In the genomic region with DNA sequence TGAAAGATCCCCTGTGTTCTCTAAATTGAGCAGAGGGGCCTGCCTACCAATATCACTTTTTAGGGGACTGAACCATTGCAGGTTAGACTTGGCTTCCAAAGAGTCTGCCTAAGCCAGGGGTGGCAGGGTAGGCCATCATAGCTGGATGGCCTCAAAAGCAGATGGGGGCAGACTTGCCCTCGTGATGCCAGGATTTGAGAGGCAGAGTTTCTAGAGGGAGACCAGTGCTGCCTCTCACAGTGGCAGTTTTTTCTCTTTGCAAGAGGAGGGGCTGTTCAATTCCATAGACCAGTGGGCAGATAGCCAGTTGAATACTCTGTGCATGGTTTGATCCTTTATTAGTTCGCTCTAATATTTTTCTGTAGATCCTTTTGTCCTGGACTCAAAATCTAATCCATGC, we compare ENCODE assay signal across 27 cellular contexts. TPM values are rescaled to one million over a fixed set of nuclear protein-coding genes. Genes with fewer than 3 reads are reported as not detected.
DNase-seq lines count a peak whose midpoint lies in the region; ATAC-seq, FAIRE-seq and TF ChIP-seq lines count a peak whose summit lies in the region.
"Had no signal": no experiment of that assay in that cellular context is flagged by ENCODE, and none has a peak within 500 bp of the region (broad histone marks: within the 10 kb centered on the region; RNA-seq: fewer than 3 reads in every experiment).

No MANE protein-coding gene starts in this region.

- H2AK5ac ChIP-seq in H1 (ENCODE audit: low read depth, low read length): no peak overlapping the region

- H3K27me3 ChIP-seq in GM23338 (ENCODE audit: insufficient read depth): no peaks in the 10 kb centered on the region
- H3K27me3 ChIP-seq in H1 (replicated peaks in 1 of 4; ENCODE audit: control insufficient read depth in 3 of 4, extremely low read depth in 1 of 4, insufficient read depth in 3 of 4, low read length in 3 of 4): no peaks in the 10 kb centered on the region
- H3K27me3 ChIP-seq in left ventricle myocardium inferior (ENCODE audit: low read depth): no peaks in the 10 kb centered on the region

- H3K56ac ChIP-seq in H1 (replicated peaks; ENCODE audit: insufficient read length, low read depth, low read length): no peak overlapping the region

- H3K79me2 ChIP-seq in GM23338 (replicated peaks; ENCODE audit: insufficient read depth) (no peaks in the 10 kb centered on the region), H1 (ENCODE audit: control insufficient read depth in 1 of 2, insufficient read depth in 2 of 2, low read length in 2 of 2) (no peaks in the 10 kb centered on the region)

- no peak overlapping the region for H4K5ac ChIP-seq in H1 (ENCODE audit: insufficient read length, low read depth, low read length)

- no peak for TF ChIP-seq EP300 in H1 (IDR thresholded peaks at IDR 0.05; ENCODE audit: borderline replicate concordance in 1 of 2, low read depth in 2 of 2, low read length in 2 of 2)

- no peak overlapping the region for H3K4ac ChIP-seq in H1 (replicated peaks; ENCODE audit: insufficient read length, low read depth, low read length)

- H3K9me3 ChIP-seq in H1 (ENCODE audit: insufficient read depth in 2 of 2, low read depth in 1 of 2, low read length in 1 of 2) (no peaks in the 10 kb centered on the region), left ventricle myocardium inferior (replicated peaks) (peaks cover 6% of the 10 kb centered on the region)

- no peak for FAIRE-seq in H1 (lab: Jason Lieb, UNC)
- FAIRE-seq: H54 had no signal

- no peaks in the 10 kb centered on the region for H3K23me2 ChIP-seq in H1 (ENCODE audit: low read depth, low read length)

- no peaks in the 10 kb centered on the region for H3K9me3 Mint-ChIP-seq in GM23338

- no peak overlapping the region for H3K4me2 ChIP-seq in GM23338
- H3K4me2 ChIP-seq in H1 (ENCODE audit: insufficient read depth in 1 of 2, low read depth in 2 of 2, low read length in 2 of 2): no peak overlapping the region

- H3K36me3 Mint-ChIP-seq in GM23338 (ENCODE audit: low read depth): peaks cover 19% of the 10 kb centered on the region; the same call in 2 of the 3 replicates
- H3K36me3 Mint-ChIP-seq: CD14-positive monocyte had no signal

- H3K27ac ChIP-seq in GM23338 (ENCODE audit: low read depth): no peak overlapping the region
- H3K27ac ChIP-seq in H1 (ENCODE audit: low read depth, low read length): no peak overlapping the region
- no peak overlapping the region for H3K27ac ChIP-seq in left ventricle myocardium inferior (replicated peaks)

- peak; percentile 60 for ATAC-seq in GM23338
- no peak for ATAC-seq in GM18517 (IDR thresholded peaks at IDR 0.05; ENCODE audit: unreplicated experiment)
- ATAC-seq: SK-N-SH treated with all-trans-retinoic acid at 6 μM for 48 hours had no signal

- H3K4me3 ChIP-seq in GM23338 (no peak overlapping the region), H1 (ENCODE audit: extremely low read depth in 1 of 4, insufficient read depth in 2 of 4, low read depth in 3 of 4, low read length in 4 of 4) (no peak overlapping the region), left ventricle myocardium inferior (no peak overlapping the region)

- no peak overlapping the region for H3K14ac ChIP-seq in H1 (ENCODE audit: insufficient read length)

- WGBS in H1 (ENCODE audit: extremely low coverage in 1 of 2, insufficient coverage in 1 of 2, insufficient read length in 1 of 2, insufficient replicate concordance in 2 of 2, low coverage in 1 of 2, low lambda C conversion rate in 2 of 2, missing lambda C conversion rate in 1 of 2), 2 experiments: 71% methylated on average over 2 of the region's 2 CpGs; no CpG with 5 or more reads in 1 of the 2 experiments

- no peak overlapping the region for H2AFZ ChIP-seq in GM23338
- H2AFZ ChIP-seq in H1 (ENCODE audit: low read length): no peak overlapping the region

- H2BK120ac ChIP-seq in H1 (replicated peaks; ENCODE audit: low read depth, low read length): no peak overlapping the region

- H4K8ac ChIP-seq in H1 (ENCODE audit: extremely low read depth, insufficient read depth, low read length): no peak overlapping the region

- H4K91ac ChIP-seq in H1 (replicated peaks; ENCODE audit: insufficient read length, low read length): no peak overlapping the region

- intact Hi-C loops in posterior cingulate gyrus (cut with DNase I) (no loop called here), left ventricle myocardium inferior (cut with micrococcal nuclease) (no loop called here)

- peak in 1 of 2 experiments; percentile 35; a peak in 2 of 4 replicates for TF ChIP-seq CTCF in GM23338 (conservative IDR thresholded peaks at IDR 0.05; ENCODE audit: low read depth in 2 of 2)
- TF ChIP-seq CTCF in H1 (IDR thresholded peaks at IDR 0.05; ENCODE audit: control extremely low read depth in 1 of 3, insufficient read depth in 1 of 3, low read depth in 1 of 3, low read length in 3 of 3): no peak
- TF ChIP-seq CTCF in left ventricle myocardium inferior (IDR thresholded peaks at IDR 0.05; ENCODE audit: borderline replicate concordance): no peak

- H3K9me2 ChIP-seq in GM23338 (ENCODE audit: insufficient read depth): no peaks in the 10 kb centered on the region

- H2BK15ac ChIP-seq in H1 (ENCODE audit: low read length): no peak overlapping the region

- DNase-seq in GM23338 (ENCODE audit: low spot score) (peak; percentile 28), HEK293T (ENCODE audit: extremely low spot score) (no peak), NCI-H446 treated with DMSO at 0.1 percent for 48 hours (lab: John Stamatoyannopoulos, UW) (peak; percentile 36), H1 (ENCODE audit: low read depth in 1 of 2, low spot score in 2 of 2) (no peak), D341Med (ENCODE audit: low spot score) (no peak), posterior cingulate gyrus (no peak), left ventricle myocardium inferior (no peak)
- DNase-seq: AML-193; GDM1; NCI-H1092; NCI-H1436 treated with DMSO at 0.1 percent for 48 hours; NCI-H2081; NCI-H226; NCI-H69; NK-92 treated with Interleukin-12 subunit alpha and Interleukin-12 subunit beta, amount 100 ng/mL, for 24 hours; SHP77 treated with DMSO at 0.1 percent for 48 hours; T-helper 1 cell; T-helper 9 cell had no signal

- CTCF ChIA-PET in HEK293T (lab: Yijun Ruan, JAX) (interaction anchor here (0.7 to 1.0 kb wide), 2 partner anchors 12 to 32 kb away, joined by 3 read pairs; no protein-coding TSS in a partner anchor), H1 (lab: Charles Lee; ENCODE audit: partially characterized antibody) (interaction anchor here (1.1 to 1.6 kb wide), 3 partner anchors 11 to 284 kb away, joined by 4 to 12 read pairs (median 4); no protein-coding TSS in a partner anchor)

- POLR2A ChIA-PET in HEK293T (lab: Yijun Ruan, JAX) (no interaction called here), H1 (lab: Charles Lee; ENCODE audit: partially characterized antibody) (no interaction called here)

- H2BK5ac ChIP-seq in H1 (ENCODE audit: low read depth, low read length): no peak overlapping the region

- no peak overlapping the region for H3K27ac Mint-ChIP-seq in GM23338
- H3K27ac Mint-ChIP-seq: CD14-positive monocyte had no signal

- H3K79me1 ChIP-seq in H1 (ENCODE audit: low read depth, low read length): no peaks in the 10 kb centered on the region

- 0 out of 2 replicates have a peak, but pooled peaks cover 4% of the 10 kb centered on the region for H3K36me3 ChIP-seq in GM23338 (ENCODE audit: insufficient read depth)
- no peaks in the 10 kb centered on the region for H3K36me3 ChIP-seq in H1 (ENCODE audit: control insufficient read depth in 2 of 4, insufficient read depth in 4 of 4, low read length in 3 of 4)
- peaks cover 6% of the 10 kb centered on the region for H3K36me3 ChIP-seq in left ventricle myocardium inferior

- H3K4me1 ChIP-seq in GM23338 (ENCODE audit: insufficient read depth) (no peaks in the 10 kb centered on the region), H1 (replicated peaks in 1 of 4; ENCODE audit: control insufficient read depth in 3 of 4, insufficient read depth in 4 of 4, low read length in 3 of 4) (no peaks in the 10 kb centered on the region), left ventricle myocardium inferior (peaks cover 8% of the 10 kb centered on the region)

- H3K4me1 Mint-ChIP-seq in GM23338: peaks cover 1% of the 10 kb centered on the region; the same call in 1 of the 3 replicates
- H3K4me1 Mint-ChIP-seq: CD14-positive monocyte had no signal

- H3F3A ChIP-seq in GM23338 (replicated peaks; ENCODE audit: low read depth): no peaks in the 10 kb centered on the region

- no peak overlapping the region for H3K9ac ChIP-seq in H1 (replicated peaks in 1 of 4; ENCODE audit: extremely low read depth in 1 of 4, low read depth in 3 of 4, low read length in 3 of 4)

- H4K20me1 ChIP-seq in GM23338 (replicated peaks; ENCODE audit: insufficient read depth) (no peaks in the 10 kb centered on the region), H1 (replicated peaks in 1 of 2; ENCODE audit: control insufficient read depth in 1 of 2, insufficient read depth in 2 of 2, low read length in 2 of 2) (no peaks in the 10 kb centered on the region)

- no peaks in the 10 kb centered on the region for H3K27me3 Mint-ChIP-seq in GM23338 (ENCODE audit: insufficient read depth, low read depth, poor library complexity)

- H2BK12ac ChIP-seq in H1 (ENCODE audit: low read depth, low read length): no peak overlapping the region

- no peak overlapping the region for H3K18ac ChIP-seq in H1 (ENCODE audit: extremely low read depth, low read length)

- no peak overlapping the region for H3K4me3 Mint-ChIP-seq in GM23338
- H3K4me3 Mint-ChIP-seq: CD14-positive monocyte had no signal

- TF ChIP-seq RAD21 in H1 (IDR thresholded peaks at IDR 0.05 in 1 of 2, conservative IDR thresholded peaks at IDR 0.05 in 1 of 2; ENCODE audit: low read depth in 2 of 2, low read length in 2 of 2): peak; percentile 39 to 50

- TF ChIP-seq POLR2A in H1 (IDR thresholded peaks at IDR 0.05; ENCODE audit: control extremely low read depth in 1 of 2, low read depth in 2 of 2, low read length in 2 of 2): no peak

- H2BK20ac ChIP-seq in H1 (ENCODE audit: low read length): no peak overlapping the region

- H3K23ac ChIP-seq in H1 (ENCODE audit: insufficient read length): no peak overlapping the region

TF ChIP-seq in GM23338, 12 proteins besides CTCF, POLR2A, EP300 and RAD21 (continues in another document):
- no peak for TF ChIP-seq ZNF331 (CRISPR knock-in tag; IDR thresholded peaks at IDR 0.05; ENCODE audit: low read depth)

TF ChIP-seq in H1, 55 proteins besides CTCF, POLR2A, EP300 and RAD21 (continues in another document):
- TF ChIP-seq JUN (IDR thresholded peaks at IDR 0.05; ENCODE audit: low read depth, low read length): no peak

RNA-seq across cellular contexts. Expression of a gene that starts 23.8 kb away (rescaled TPM):
- total RNA-seq in GM23338 (2014; rRNA removed; shearing (Covaris generic)): not detected in 2 replicates
- polyA plus RNA-seq in GM23338 (2016; fragmentation: Nextera tagmentation; extraction: Ambion mirVana): 0.24 and 0.86 TPM in 2 replicates
- total RNA-seq in H1 (2021; fragmentation: NEBNext Ultra II Directional; extraction: Animal tissue kit (Norgen Biotek cat#: 25700)): 0.73 and 0.80 TPM in 2 replicates
- 0.11 and 0.24 TPM in 2 replicates for polyA plus RNA-seq in H1 (2011; rRNA removed)
- polyA plus RNA-seq in H1 (2011; cell fraction: cytosol; rRNA removed): 0.41 TPM
- polyA plus RNA-seq in H1 (2011; cell fraction: nucleus; rRNA removed): 0.90 TPM
- 0.17 to 0.44 TPM (median 0.27 TPM) in 4 replicates for polyA plus RNA-seq in H1 (2012, experiment 1 of 2)
- not detected for polyA plus RNA-seq in H1 (2012, experiment 2 of 2)
- polyA plus RNA-seq in H1 (2013, experiment 1 of 2): 0.49 TPM
- 0.52 TPM for polyA plus RNA-seq in H1 (2013, experiment 2 of 2)
- polyA minus RNA-seq in H1 (2011; rRNA and poly(A)+ RNA removed): 0.17 TPM in 1 of 2 replicates, not detected in the other
- not detected for polyA minus RNA-seq in H1 (2011; cell fraction: cytosol; rRNA and poly(A)+ RNA removed)
- polyA minus RNA-seq in H1 (2011; cell fraction: nucleus; rRNA and poly(A)+ RNA removed): not detected
- total RNA-seq in left ventricle myocardium inferior: not detected
- total RNA-seq: Daoy, HT-29, MCF 10A, OCI-LY7, RPMI7951 had no signal
- polyA plus RNA-seq: CD14-positive monocyte had no signal

Comparison
In these comparisons a context has a peak if more than half of its experiments do, and no peak if none do; other contexts are left out.
1. DNase-seq: peak in GM23338 (single experiment) and NCI-H446 treated with DMSO at 0.1 percent for 48 hours (single experiment); none in HEK293T (single experiment), H1 (0 of 2), D341Med (single experiment), posterior cingulate gyrus (0 of 10) and left ventricle myocardium inferior (single experiment).